In genomic region chr10:87579563-87579962, GRCh38 we compare ENCODE assay signal across 26 cellular contexts.
A peak's percentile ranks its signal among the peaks of the same experiment; 100 is the strongest.
DNase-seq lines count a peak whose midpoint lies in the region; ATAC-seq and TF ChIP-seq lines count a peak whose summit lies in the region.
"Had no signal": no experiment of that assay in that cellular context is flagged by ENCODE, and none has a peak within 500 bp of the region (broad histone marks: within the 10 kb centered on the region; RNA-seq: fewer than 3 reads in every experiment).

No MANE protein-coding gene starts in this region.

- TF ChIP-seq POLR2A in esophagus squamous epithelium (IDR thresholded peaks at IDR 0.05), result no peak

- H3K9ac ChIP-seq in liver (ENCODE audit: low read depth in 1 of 2, low read length in 2 of 2), result no peak overlapping the region

- no peak overlapping the region for H3K27ac Mint-ChIP-seq in natural killer cell treated with Interleukin-12 subunit alpha and Interleukin-12 subunit beta and Interleukin-15 and Interleukin-18, amount 100 ng/mL, for 72 hours
- H3K27ac Mint-ChIP-seq: activated CD8-positive, alpha-beta T cell treated with anti-CD3 and anti-CD28 coated beads, Interleukin-2, amount 10 ng/mL, durations not matched to agents 7 days and 5 days; CD4-positive, CD25-positive, alpha-beta regulatory T cell; H9; naive B cell had no signal

- H3K4me1 Mint-ChIP-seq in natural killer cell treated with Interleukin-12 subunit alpha and Interleukin-12 subunit beta and Interleukin-15 and Interleukin-18, amount 100 ng/mL, for 72 hours (ENCODE audit: low read depth in 2 of 2), result no peaks in the 10 kb centered on the region
- H3K4me1 Mint-ChIP-seq: CD4-positive, CD25-positive, alpha-beta regulatory T cell; naive B cell had no signal

- intact Hi-C loops in esophagus squamous epithelium (cut with DNase I), result no loop called here

- 34% methylated on average over 1 of the region's 1 CpG for WGBS in liver
- 17 to 35% methylated on average over 1 of the region's 1 CpG for WGBS in esophagus squamous epithelium, 2 donors

- no peak overlapping the region for H3K4me3 Mint-ChIP-seq in natural killer cell treated with Interleukin-12 subunit alpha and Interleukin-12 subunit beta and Interleukin-15 and Interleukin-18, amount 100 ng/mL, for 72 hours
- H3K4me3 Mint-ChIP-seq: activated CD8-positive, alpha-beta T cell treated with anti-CD3 and anti-CD28 coated beads, Interleukin-2, amount 10 ng/mL, durations not matched to agents 7 days and 5 days; CD4-positive, CD25-positive, alpha-beta regulatory T cell; H9; naive B cell had no signal

- no peak for TF ChIP-seq RAD21 in liver (IDR thresholded peaks at IDR 0.05)

- H3K4me3 ChIP-seq in coronary artery (peak overlapping the region; percentile 48), liver (ENCODE audit: low read depth in 1 of 3, low read length in 3 of 3) (peak overlapping the region in 2 of 3 donors; percentile 17 to 41), esophagus squamous epithelium (no peak overlapping the region)
- H3K4me3 ChIP-seq: adrenal gland, gastrocnemius medialis, K562, ovary, right atrium auricular region had no signal

- peak; percentile 17 for DNase-seq in LHCN-M2 (ENCODE audit: low read depth)
- no peak for DNase-seq in coronary artery (ENCODE audit: low spot score)
- peak; percentile 69 for DNase-seq in stromal cell of bone marrow (ENCODE audit: low read depth)
- no peak for DNase-seq in hippocampal formation (lab: John Stamatoyannopoulos, UW)
- no peak for DNase-seq in esophagus squamous epithelium (lab: John Stamatoyannopoulos, UW)
- DNase-seq in GOT3 (lab: John Stamatoyannopoulos, UW), result no peak
- no peak for DNase-seq in natural killer cell treated with Interleukin-12 subunit alpha and Interleukin-12 subunit beta and Interleukin-15 and Interleukin-18, amount 100 ng/mL, for 72 hours (ENCODE audit: low spot score)
- DNase-seq: activated CD8-positive, alpha-beta T cell treated with anti-CD3 and anti-CD28 coated beads, Interleukin-2, amount 10 ng/mL, durations not matched to agents 7 days and 5 days; activated gamma-delta T cell treated with Interleukin-2 at 50 U/mL for 16 hours; CD4-positive, CD25-positive, alpha-beta regulatory T cell; dermis blood vessel endothelial cell; DMS 273 treated with DMSO at 0.1 percent for 48 hours; gastrocnemius medialis; H9; kidney; MV-4-11; naive B cell; NCI-H1694; NCI-H526 treated with DMSO at 0.1 percent for 48 hours; SHP77 had no signal

- TF ChIP-seq CTCF in coronary artery (IDR thresholded peaks at IDR 0.05) (no peak), liver (IDR thresholded peaks at IDR 0.05; ENCODE audit: low read depth, low read length, missing input control) (no peak), esophagus squamous epithelium (IDR thresholded peaks at IDR 0.05) (no peak)

- H3K9me3 ChIP-seq in liver (ENCODE audit: control insufficient read depth in 4 of 4, low read length in 3 of 4) (no peaks in the 10 kb centered on the region), esophagus squamous epithelium (no peaks in the 10 kb centered on the region)
- H3K9me3 ChIP-seq: adrenal gland, gastrocnemius medialis, ovary, right atrium auricular region had no signal

- H3K9me3 Mint-ChIP-seq in natural killer cell treated with Interleukin-12 subunit alpha and Interleukin-12 subunit beta and Interleukin-15 and Interleukin-18, amount 100 ng/mL, for 72 hours, result no peaks in the 10 kb centered on the region

- H3K36me3 ChIP-seq in liver (ENCODE audit: control insufficient read depth in 4 of 4, insufficient read depth in 3 of 4, low read depth in 1 of 4, low read length in 3 of 4) (no peaks in the 10 kb centered on the region), esophagus squamous epithelium (no peaks in the 10 kb centered on the region)
- H3K36me3 ChIP-seq: adrenal gland, gastrocnemius medialis, ovary, right atrium auricular region had no signal

- H3K27me3 ChIP-seq in liver (ENCODE audit: control insufficient read depth in 4 of 4, insufficient read depth in 4 of 4, low read length in 3 of 4) (no peaks in the 10 kb centered on the region), esophagus squamous epithelium (peaks cover 0 to 12% (median 0%) of the 10 kb centered on the region in 4 donors)
- H3K27me3 ChIP-seq: adrenal gland, gastrocnemius medialis, ovary, right atrium auricular region had no signal

- H3K36me3 Mint-ChIP-seq in natural killer cell treated with Interleukin-12 subunit alpha and Interleukin-12 subunit beta and Interleukin-15 and Interleukin-18, amount 100 ng/mL, for 72 hours, result no peaks in the 10 kb centered on the region
- H3K36me3 Mint-ChIP-seq: CD4-positive, CD25-positive, alpha-beta regulatory T cell; naive B cell had no signal

- H3K27me3 Mint-ChIP-seq in natural killer cell treated with Interleukin-12 subunit alpha and Interleukin-12 subunit beta and Interleukin-15 and Interleukin-18, amount 100 ng/mL, for 72 hours, result peaks cover 16 to 38% of the 10 kb centered on the region in 2 donors

- H3K4me1 ChIP-seq in liver (ENCODE audit: control insufficient read depth in 4 of 4, insufficient read depth in 4 of 4, low read length in 3 of 4) (peaks cover 0 to 19% (median 16%) of the 10 kb centered on the region in 4 donors), esophagus squamous epithelium (peaks cover 0 to 15% (median 0%) of the 10 kb centered on the region in 3 donors)
- H3K4me1 ChIP-seq: right atrium auricular region had no signal

- ATAC-seq in natural killer cell treated with Interleukin-12 subunit alpha and Interleukin-12 subunit beta and Interleukin-15 and Interleukin-18, amount 100 ng/mL, for 72 hours, result no peak
- ATAC-seq: activated CD4-positive, CD25-positive, alpha-beta regulatory T cell treated with anti-CD3 and anti-CD28 coated beads, Interleukin-2, amount 50 U/mL, for 24 hours; activated CD8-positive, alpha-beta T cell treated with anti-CD3 and anti-CD28 coated beads, Interleukin-2, amount 10 ng/mL, durations not matched to agents 7 days and 5 days; gastrocnemius medialis; K562 had no signal

- H3K27ac ChIP-seq in coronary artery (peak overlapping the region; percentile 52 to 59), liver (ENCODE audit: low read depth in 1 of 2, low read length in 2 of 2) (peak overlapping the region; percentile 43 to 73), esophagus squamous epithelium (no peak overlapping the region)
- H3K27ac ChIP-seq: gastrocnemius medialis, right atrium auricular region had no signal

TF ChIP-seq in liver, 16 proteins besides CTCF, POLR2A, EP300 and RAD21:
- TF ChIP-seq ATF3 (IDR thresholded peaks at IDR 0.05) (no peak), TAF1 (conservative IDR thresholded peaks at IDR 0.05) (no peak), RXRA (IDR thresholded peaks at IDR 0.05) (peak; percentile 49 to 57), SP1 (IDR thresholded peaks at IDR 0.05) (no peak)
TF ChIP-seq in liver: peak in this region for 1.

Comparison
In these comparisons a context has a peak if more than half of its experiments do, and no peak if none do; other contexts are left out.
1. DNase-seq: peak in LHCN-M2 (single experiment) and stromal cell of bone marrow (single experiment); none in coronary artery (single experiment), hippocampal formation (0 of 2), esophagus squamous epithelium (single experiment), GOT3 (single experiment) and natural killer cell treated with Interleukin-12 subunit alpha and Interleukin-12 subunit beta and Interleukin-15 and Interleukin-18, amount 100 ng/mL, for 72 hours (single experiment).
2. H3K27ac ChIP-seq: peak in coronary artery (2 of 2) and liver (2 of 2); none in esophagus squamous epithelium (0 of 4).
3. H3K4me3 ChIP-seq: peak in coronary artery (single experiment) and liver (2 of 3); none in esophagus squamous epithelium (0 of 4).